ENCODE assay signal across 2 cellular contexts in the genomic region with DNA sequence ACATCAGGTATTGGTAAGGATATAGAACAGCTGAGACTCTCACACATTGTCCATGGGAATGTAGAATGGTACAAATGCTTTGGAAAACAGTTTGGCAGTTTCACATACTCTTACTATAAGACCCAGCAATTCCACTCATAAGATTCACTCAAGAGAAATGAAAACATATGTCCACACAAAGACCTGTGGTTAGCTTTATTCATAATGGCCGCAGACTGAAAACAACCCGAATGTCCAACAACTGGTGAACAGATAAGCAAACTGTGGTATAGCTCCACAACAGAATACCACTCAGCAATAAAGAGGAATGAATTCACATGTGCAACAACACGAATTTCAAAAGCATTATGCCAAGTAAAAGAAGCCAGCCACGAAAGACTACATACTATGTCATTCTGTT.
TF ChIP-seq lines count a peak whose summit lies in the region.

No MANE protein-coding gene starts in this region.

TF ChIP-seq in GM23338, 12 proteins besides CTCF, POLR2A, EP300 and RAD21 (continued from another document and continues in another):
- TF ChIP-seq, protein P1, sequence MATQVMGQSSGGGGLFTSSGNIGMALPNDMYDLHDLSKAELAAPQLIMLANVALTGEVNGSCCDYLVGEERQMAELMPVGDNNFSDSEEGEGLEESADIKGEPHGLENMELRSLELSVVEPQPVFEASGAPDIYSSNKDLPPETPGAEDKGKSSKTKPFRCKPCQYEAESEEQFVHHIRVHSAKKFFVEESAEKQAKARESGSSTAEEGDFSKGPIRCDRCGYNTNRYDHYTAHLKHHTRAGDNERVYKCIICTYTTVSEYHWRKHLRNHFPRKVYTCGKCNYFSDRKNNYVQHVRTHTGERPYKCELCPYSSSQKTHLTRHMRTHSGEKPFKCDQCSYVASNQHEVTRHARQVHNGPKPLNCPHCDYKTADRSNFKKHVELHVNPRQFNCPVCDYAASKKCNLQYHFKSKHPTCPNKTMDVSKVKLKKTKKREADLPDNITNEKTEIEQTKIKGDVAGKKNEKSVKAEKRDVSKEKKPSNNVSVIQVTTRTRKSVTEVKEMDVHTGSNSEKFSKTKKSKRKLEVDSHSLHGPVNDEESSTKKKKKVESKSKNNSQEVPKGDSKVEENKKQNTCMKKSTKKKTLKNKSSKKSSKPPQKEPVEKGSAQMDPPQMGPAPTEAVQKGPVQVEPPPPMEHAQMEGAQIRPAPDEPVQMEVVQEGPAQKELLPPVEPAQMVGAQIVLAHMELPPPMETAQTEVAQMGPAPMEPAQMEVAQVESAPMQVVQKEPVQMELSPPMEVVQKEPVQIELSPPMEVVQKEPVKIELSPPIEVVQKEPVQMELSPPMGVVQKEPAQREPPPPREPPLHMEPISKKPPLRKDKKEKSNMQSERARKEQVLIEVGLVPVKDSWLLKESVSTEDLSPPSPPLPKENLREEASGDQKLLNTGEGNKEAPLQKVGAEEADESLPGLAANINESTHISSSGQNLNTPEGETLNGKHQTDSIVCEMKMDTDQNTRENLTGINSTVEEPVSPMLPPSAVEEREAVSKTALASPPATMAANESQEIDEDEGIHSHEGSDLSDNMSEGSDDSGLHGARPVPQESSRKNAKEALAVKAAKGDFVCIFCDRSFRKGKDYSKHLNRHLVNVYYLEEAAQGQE (IDR thresholded peaks at IDR 0.05; ENCODE audit: unreplicated experiment) = no peak
- TF ChIP-seq EZH2 (IDR thresholded peaks at IDR 0.05; ENCODE audit: low read depth, unreplicated experiment) = no peak
- TF ChIP-seq ZNF114 (CRISPR knock-in tag; IDR thresholded peaks at IDR 0.05) = no peak
- no peak for TF ChIP-seq EZH2phosphoT487 (IDR thresholded peaks at IDR 0.05; ENCODE audit: unreplicated experiment)
- TF ChIP-seq NANOG (IDR thresholded peaks at IDR 0.05; ENCODE audit: borderline replicate concordance) = no peak
- TF ChIP-seq, protein P2, sequence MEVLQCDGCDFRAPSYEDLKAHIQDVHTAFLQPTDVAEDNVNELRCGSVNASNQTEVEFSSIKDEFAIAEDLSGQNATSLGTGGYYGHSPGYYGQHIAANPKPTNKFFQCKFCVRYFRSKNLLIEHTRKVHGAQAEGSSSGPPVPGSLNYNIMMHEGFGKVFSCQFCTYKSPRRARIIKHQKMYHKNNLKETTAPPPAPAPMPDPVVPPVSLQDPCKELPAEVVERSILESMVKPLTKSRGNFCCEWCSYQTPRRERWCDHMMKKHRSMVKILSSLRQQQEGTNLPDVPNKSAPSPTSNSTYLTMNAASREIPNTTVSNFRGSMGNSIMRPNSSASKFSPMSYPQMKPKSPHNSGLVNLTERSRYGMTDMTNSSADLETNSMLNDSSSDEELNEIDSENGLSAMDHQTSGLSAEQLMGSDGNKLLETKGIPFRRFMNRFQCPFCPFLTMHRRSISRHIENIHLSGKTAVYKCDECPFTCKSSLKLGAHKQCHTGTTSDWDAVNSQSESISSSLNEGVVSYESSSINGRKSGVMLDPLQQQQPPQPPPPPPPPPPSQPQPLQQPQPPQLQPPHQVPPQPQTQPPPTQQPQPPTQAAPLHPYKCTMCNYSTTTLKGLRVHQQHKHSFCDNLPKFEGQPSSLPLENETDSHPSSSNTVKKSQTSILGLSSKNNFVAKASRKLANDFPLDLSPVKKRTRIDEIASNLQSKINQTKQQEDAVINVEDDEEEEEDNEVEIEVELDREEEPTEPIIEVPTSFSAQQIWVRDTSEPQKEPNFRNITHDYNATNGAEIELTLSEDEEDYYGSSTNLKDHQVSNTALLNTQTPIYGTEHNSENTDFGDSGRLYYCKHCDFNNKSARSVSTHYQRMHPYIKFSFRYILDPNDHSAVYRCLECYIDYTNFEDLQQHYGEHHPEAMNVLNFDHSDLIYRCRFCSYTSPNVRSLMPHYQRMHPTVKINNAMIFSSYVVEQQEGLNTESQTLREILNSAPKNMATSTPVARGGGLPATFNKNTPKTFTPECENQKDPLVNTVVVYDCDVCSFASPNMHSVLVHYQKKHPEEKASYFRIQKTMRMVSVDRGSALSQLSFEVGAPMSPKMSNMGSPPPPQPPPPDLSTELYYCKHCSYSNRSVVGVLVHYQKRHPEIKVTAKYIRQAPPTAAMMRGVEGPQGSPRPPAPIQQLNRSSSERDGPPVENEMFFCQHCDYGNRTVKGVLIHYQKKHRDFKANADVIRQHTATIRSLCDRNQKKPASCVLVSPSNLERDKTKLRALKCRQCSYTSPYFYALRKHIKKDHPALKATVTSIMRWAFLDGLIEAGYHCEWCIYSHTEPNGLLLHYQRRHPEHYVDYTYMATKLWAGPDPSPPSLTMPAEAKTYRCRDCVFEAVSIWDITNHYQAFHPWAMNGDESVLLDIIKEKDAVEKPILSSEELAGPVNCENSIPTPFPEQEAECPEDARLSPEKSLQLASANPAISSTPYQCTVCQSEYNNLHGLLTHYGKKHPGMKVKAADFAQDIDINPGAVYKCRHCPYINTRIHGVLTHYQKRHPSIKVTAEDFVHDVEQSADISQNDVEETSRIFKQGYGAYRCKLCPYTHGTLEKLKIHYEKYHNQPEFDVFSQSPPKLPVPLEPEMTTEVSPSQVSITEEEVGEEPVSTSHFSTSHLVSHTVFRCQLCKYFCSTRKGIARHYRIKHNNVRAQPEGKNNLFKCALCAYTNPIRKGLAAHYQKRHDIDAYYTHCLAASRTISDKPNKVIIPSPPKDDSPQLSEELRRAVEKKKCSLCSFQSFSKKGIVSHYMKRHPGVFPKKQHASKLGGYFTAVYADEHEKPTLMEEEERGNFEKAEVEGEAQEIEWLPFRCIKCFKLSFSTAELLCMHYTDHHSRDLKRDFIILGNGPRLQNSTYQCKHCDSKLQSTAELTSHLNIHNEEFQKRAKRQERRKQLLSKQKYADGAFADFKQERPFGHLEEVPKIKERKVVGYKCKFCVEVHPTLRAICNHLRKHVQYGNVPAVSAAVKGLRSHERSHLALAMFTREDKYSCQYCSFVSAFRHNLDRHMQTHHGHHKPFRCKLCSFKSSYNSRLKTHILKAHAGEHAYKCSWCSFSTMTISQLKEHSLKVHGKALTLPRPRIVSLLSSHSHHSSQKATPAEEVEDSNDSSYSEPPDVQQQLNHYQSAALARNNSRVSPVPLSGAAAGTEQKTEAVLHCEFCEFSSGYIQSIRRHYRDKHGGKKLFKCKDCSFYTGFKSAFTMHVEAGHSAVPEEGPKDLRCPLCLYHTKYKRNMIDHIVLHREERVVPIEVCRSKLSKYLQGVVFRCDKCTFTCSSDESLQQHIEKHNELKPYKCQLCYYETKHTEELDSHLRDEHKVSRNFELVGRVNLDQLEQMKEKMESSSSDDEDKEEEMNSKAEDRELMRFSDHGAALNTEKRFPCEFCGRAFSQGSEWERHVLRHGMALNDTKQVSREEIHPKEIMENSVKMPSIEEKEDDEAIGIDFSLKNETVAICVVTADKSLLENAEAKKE (CRISPR knock-in tag; IDR thresholded peaks at IDR 0.05) = no peak
- no peak for TF ChIP-seq CREB1 (CRISPR knock-in tag; IDR thresholded peaks at IDR 0.05; ENCODE audit: low read depth)
- no peak for TF ChIP-seq JUNB (IDR thresholded peaks at IDR 0.05; ENCODE audit: unreplicated experiment)
- TF ChIP-seq STAT1 (IDR thresholded peaks at IDR 0.05; ENCODE audit: unreplicated experiment) = no peak
- TF ChIP-seq, protein P3, sequence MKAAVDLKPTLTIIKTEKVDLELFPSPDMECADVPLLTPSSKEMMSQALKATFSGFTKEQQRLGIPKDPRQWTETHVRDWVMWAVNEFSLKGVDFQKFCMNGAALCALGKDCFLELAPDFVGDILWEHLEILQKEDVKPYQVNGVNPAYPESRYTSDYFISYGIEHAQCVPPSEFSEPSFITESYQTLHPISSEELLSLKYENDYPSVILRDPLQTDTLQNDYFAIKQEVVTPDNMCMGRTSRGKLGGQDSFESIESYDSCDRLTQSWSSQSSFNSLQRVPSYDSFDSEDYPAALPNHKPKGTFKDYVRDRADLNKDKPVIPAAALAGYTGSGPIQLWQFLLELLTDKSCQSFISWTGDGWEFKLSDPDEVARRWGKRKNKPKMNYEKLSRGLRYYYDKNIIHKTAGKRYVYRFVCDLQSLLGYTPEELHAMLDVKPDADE (IDR thresholded peaks at IDR 0.05) = no peak

TF ChIP-seq in H1, 55 proteins besides CTCF, POLR2A, EP300 and RAD21 (continued from another document):
- TF ChIP-seq RBBP5 (IDR thresholded peaks at IDR 0.05; ENCODE audit: borderline replicate concordance, low read depth, low read length) (no peak), SP4 (IDR thresholded peaks at IDR 0.05; ENCODE audit: low read length) (no peak)
TF ChIP-seq in H1: peak in this region for 0.
